In genomic region chr19:19578241-19578640, GRCh38 we compare ENCODE assay signal across 24 cellular contexts. TPM values are rescaled to one million over a fixed set of nuclear protein-coding genes. Genes with fewer than 3 reads are reported as not detected.
DNase-seq lines count a peak whose midpoint lies in the region; ATAC-seq and TF ChIP-seq lines count a peak whose summit lies in the region.
"Had no signal": no experiment of that assay in that cellular context is flagged by ENCODE, and none has a peak within 500 bp of the region (broad histone marks: within the 10 kb centered on the region; RNA-seq: fewer than 3 reads in every experiment).

No MANE protein-coding gene starts in this region.

- H3K36me3 ChIP-seq in A673 (ENCODE audit: insufficient read depth, low read length, poor library complexity, severe bottlenecking), result no peaks in the 10 kb centered on the region
- no peaks in the 10 kb centered on the region for H3K36me3 ChIP-seq in SJCRH30
- H3K36me3 ChIP-seq: gastroesophageal sphincter, left ventricle myocardium inferior had no signal

- H3K27ac ChIP-seq in A673 (ENCODE audit: low read depth, low read length, poor library complexity, severe bottlenecking) (no peak overlapping the region), SJCRH30 (peak overlapping the region; percentile 35)
- H3K27ac ChIP-seq: A549, gastroesophageal sphincter, left ventricle myocardium inferior had no signal

- H3K27me3 ChIP-seq in A673 (replicated peaks; ENCODE audit: insufficient read depth, low read depth, low read length, poor library complexity) (no peaks in the 10 kb centered on the region), SJCRH30 (no peaks in the 10 kb centered on the region)

- in situ Hi-C loops in GM13976 (cut with MboI; ENCODE audit: low sequenced_read_pairs, unreplicated experiment), result no loop called here

- intact Hi-C loops in A673 (cut with micrococcal nuclease; ENCODE audit: unreplicated experiment), result no loop called here

- no peak overlapping the region for H3K4me3 ChIP-seq in A673 (ENCODE audit: low read depth, low read length, poor library complexity, severe bottlenecking)
- no peak overlapping the region for H3K4me3 ChIP-seq in SJCRH30
- H3K4me3 ChIP-seq: A549, gastroesophageal sphincter, left ventricle myocardium inferior, smooth muscle cell had no signal

- no peaks in the 10 kb centered on the region for H3K9me3 ChIP-seq in A673 (ENCODE audit: low read depth, low read length, poor library complexity, severe bottlenecking)
- H3K9me3 ChIP-seq in SJCRH30 (replicated peaks), result no peaks in the 10 kb centered on the region
- H3K9me3 ChIP-seq: A549, gastroesophageal sphincter, left ventricle myocardium inferior had no signal

- POLR2A ChIA-PET in A673 (lab: Charles Lee; ENCODE audit: low non-redundant PET), result no interaction called here

- H3K4me1 ChIP-seq in A673 (ENCODE audit: insufficient read depth, low read length, poor library complexity, severe bottlenecking) (no peaks in the 10 kb centered on the region), SJCRH30 (peaks cover 16% of the 10 kb centered on the region)
- H3K4me1 ChIP-seq: A549, gastroesophageal sphincter, left ventricle myocardium inferior had no signal

- no peak for ATAC-seq in GM21619 (IDR thresholded peaks at IDR 0.05; ENCODE audit: unreplicated experiment)
- ATAC-seq: A549; activated naive CD4-positive, alpha-beta T cell treated with anti-CD3 and anti-CD28 coated beads, Interleukin-2, amount 50 U/mL, for 72 hours; activated T-helper 17 cell treated with anti-CD3 and anti-CD28 coated beads, Interleukin-2, amount 50 U/mL, for 72 hours; gastroesophageal sphincter; naive thymus-derived CD8-positive, alpha-beta T cell; stimulated activated effector memory CD8-positive, alpha-beta T cell treated with anti-CD3 and anti-CD28 coated beads, Interleukin-12 subunit alpha, Interleukin-12 subunit beta, amount 100 ng/mL, for 72 hours had no signal

- no TSS peak for BruUV-seq in A673 (replicated peaks; lab: Mats Ljungman, UMichigan)

- DNase-seq in A673 (ENCODE audit: low spot score) (peak; percentile 26), NCI-H1417 treated with DMSO at 0.1 percent for 48 hours (lab: John Stamatoyannopoulos, UW) (peak; percentile 87), NCI-H2227 (lab: John Stamatoyannopoulos, UW; ENCODE audit: unreplicated experiment) (peak; percentile 81), SJCRH30 (peak; percentile 67 to 73), GM13976 (ENCODE audit: low spot score) (no peak), DMS53 treated with DMSO at 0.1 percent for 48 hours (lab: John Stamatoyannopoulos, UW; ENCODE audit: unreplicated experiment) (no peak), mesenteric fat pad (ENCODE audit: low spot score) (no peak)
- DNase-seq: aorta; caudate nucleus; DND-41; H9; hypothalamus; left ventricle myocardium inferior; naive thymus-derived CD8-positive, alpha-beta T cell; NCI-H446 treated with DMSO at 0.1 percent for 48 hours; RPMI8226; stimulated activated CD4-positive, alpha-beta T cell treated with anti-CD3 and anti-CD28 coated beads, Interleukin-2, amount 100 ng/mL, for 24 hours had no signal

- TF ChIP-seq CTCF in A673 (conservative IDR thresholded peaks at IDR 0.05; ENCODE audit: low read depth, low read length) (no peak), GM13976 (IDR thresholded peaks at IDR 0.05; ENCODE audit: borderline replicate concordance, control extremely low read depth, extremely low read depth, insufficient read depth, missing control alignments) (no peak)

- CTCF ChIA-PET in A673 (lab: Charles Lee), result no interaction called here

RNA-seq across cellular contexts. Expression of gene CILP2, which starts 40.2 kb away (rescaled TPM):
- total RNA-seq in A673 (2021), result 0.77 and 1.6 TPM in 2 replicates
- 0.94 and 1.1 TPM in 2 replicates for total RNA-seq in SJCRH30 (2014; rRNA removed; shearing (Covaris generic))
- 2.2 TPM for total RNA-seq in mesenteric fat pad

RNA-seq across cellular contexts. Expression of gene PBX4, which starts 40.2 kb away (rescaled TPM):
- 3.1 and 4.6 TPM in 2 replicates for total RNA-seq in A673 (2021)
- total RNA-seq in SJCRH30 (2014; rRNA removed; shearing (Covaris generic)), result 3.6 and 3.7 TPM in 2 replicates
- 2.0 TPM for total RNA-seq in mesenteric fat pad
- total RNA-seq: left ventricle myocardium inferior had no signal

RNA-seq across cellular contexts. Expression of gene YJEFN3, which starts 49.5 kb away (rescaled TPM):
- total RNA-seq in A673 (2021) (8.6 TPM in 2 replicates), mesenteric fat pad (3.1 TPM)
- total RNA-seq in SJCRH30 (2014; rRNA removed; shearing (Covaris generic)), result 1.0 and 1.9 TPM in 2 replicates

RNA-seq across cellular contexts. Expression of gene LPAR2, which starts 49.8 kb away (rescaled TPM):
- total RNA-seq in A673 (2021) (17.2 and 20.6 TPM in 2 replicates), mesenteric fat pad (5.8 TPM)
- 1.5 and 1.9 TPM in 2 replicates for total RNA-seq in SJCRH30 (2014; rRNA removed; shearing (Covaris generic))

Comparison
In these comparisons a context has a peak if more than half of its experiments do, and no peak if none do; other contexts are left out.
1. DNase-seq: peak in A673 (single experiment), NCI-H1417 treated with DMSO at 0.1 percent for 48 hours (single experiment), NCI-H2227 (single experiment) and SJCRH30 (2 of 2); none in GM13976 (single experiment), DMS53 treated with DMSO at 0.1 percent for 48 hours (single experiment) and mesenteric fat pad (single experiment).